Comparison of ENCODE assay signal across 8 cellular contexts in the genomic region with DNA sequence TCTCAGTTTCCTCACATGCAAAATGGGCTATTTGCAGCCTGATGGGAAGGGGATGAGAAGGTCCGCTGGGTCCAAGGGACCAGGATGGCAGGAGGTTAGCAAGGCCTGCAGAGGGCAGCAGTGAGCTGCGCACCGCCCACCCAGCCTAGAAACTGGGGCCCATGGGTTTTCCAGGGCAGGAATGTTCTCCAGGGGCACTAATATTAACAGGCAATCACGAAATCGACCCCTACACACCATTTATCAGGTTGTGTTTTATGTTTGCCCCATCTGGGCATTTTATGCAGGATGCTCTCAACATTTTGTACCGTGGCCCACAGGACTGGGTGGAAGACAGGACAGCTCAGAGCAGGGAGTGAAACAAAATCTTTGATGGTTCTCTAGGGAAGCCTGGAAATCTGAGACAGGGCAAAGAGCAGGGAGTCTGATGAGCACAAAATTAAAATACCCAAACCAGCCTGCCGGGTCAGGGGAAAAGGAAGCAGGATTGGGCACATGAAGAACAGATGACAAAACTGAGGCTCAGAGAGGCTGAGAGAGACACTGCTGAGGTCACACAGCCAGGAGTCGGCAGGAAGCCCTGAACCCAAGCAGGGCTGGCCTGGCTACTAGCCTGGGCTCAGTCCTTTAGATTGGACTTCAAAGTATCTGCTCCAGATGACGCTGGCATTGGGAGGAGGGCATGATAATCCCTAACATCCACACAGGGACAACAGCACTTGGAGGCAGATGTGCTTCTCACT. TPM values are rescaled to one million over a fixed set of nuclear protein-coding genes. Genes with fewer than 3 reads are reported as not detected.
DNase-seq lines count a peak whose midpoint lies in the region; ATAC-seq and TF ChIP-seq lines count a peak whose summit lies in the region.

No MANE protein-coding gene starts in this region.

- H3K4me3 ChIP-seq in ascending aorta (peak overlapping the region in 1 of 2 donors; percentile 95), right atrium auricular region (no peak overlapping the region), sigmoid colon (no peak overlapping the region)

- DNase-seq in EL (peak; percentile 58), T-helper 1 cell (peak; percentile 33 to 56 (median 50)), ascending aorta (ENCODE audit: low spot score in 2 of 2) (peak in 1 of 2 donors; percentile 84), right atrium auricular region (ENCODE audit: low spot score) (peak; percentile 66), sigmoid colon (peak; percentile 83)

- H3K36me3 ChIP-seq in ascending aorta (peaks cover 0 to 10% of the 10 kb centered on the region in 2 donors), right atrium auricular region (no peaks in the 10 kb centered on the region), sigmoid colon (no peaks in the 10 kb centered on the region)

- peak overlapping the region; percentile 77 to 90 for H3K27ac ChIP-seq in ascending aorta
- H3K27ac ChIP-seq in right atrium auricular region, result peak overlapping the region; percentile 51 to 77
- H3K27ac ChIP-seq in sigmoid colon, result peak overlapping the region; percentile 81 to 86 (median 85)

- TF ChIP-seq CTCF in LNCAP (IDR thresholded peaks at IDR 0.05) (peak; percentile 91), ascending aorta (IDR thresholded peaks at IDR 0.05) (peak; percentile 96 to 97 (median 97)), right atrium auricular region (IDR thresholded peaks at IDR 0.05) (peak; percentile 97 to 98), sigmoid colon (IDR thresholded peaks at IDR 0.05) (peak; percentile 91 to 96 (median 96))

- ATAC-seq in HG03457 (IDR thresholded peaks at IDR 0.05; ENCODE audit: unreplicated experiment) (no peak), GM21786 (IDR thresholded peaks at IDR 0.05; ENCODE audit: unreplicated experiment) (no peak)

- intact Hi-C loops in ascending aorta (cut with DNase I) (loop anchor here (1.0 to 10.0 kb wide), 4 partner anchors 79 to 346 kb away; no protein-coding TSS in a partner anchor), sigmoid colon (cut with DNase I) (loop anchor here (1.0 to 10.0 kb wide), 3 partner anchors 104 to 346 kb away; no protein-coding TSS in a partner anchor)

- peaks cover 14 to 28% of the 10 kb centered on the region in 2 donors for H3K4me1 ChIP-seq in ascending aorta
- H3K4me1 ChIP-seq in right atrium auricular region, result peaks cover 0 to 45% of the 10 kb centered on the region in 2 donors
- H3K4me1 ChIP-seq in sigmoid colon, result peaks cover 0 to 51% (median 43%) of the 10 kb centered on the region in 4 donors

- no peaks in the 10 kb centered on the region for H3K27me3 ChIP-seq in ascending aorta
- no peaks in the 10 kb centered on the region for H3K27me3 ChIP-seq in right atrium auricular region
- H3K27me3 ChIP-seq in sigmoid colon, result no peaks in the 10 kb centered on the region

- TF ChIP-seq EP300 in sigmoid colon (IDR thresholded peaks at IDR 0.05), result no peak

- WGBS in sigmoid colon, 2 donors, result 34 to 35% methylated on average over 9 of the region's 9 CpGs

- H3K9me3 ChIP-seq in ascending aorta (no peaks in the 10 kb centered on the region), right atrium auricular region (peaks cover 0 to 9% of the 10 kb centered on the region in 2 donors), sigmoid colon (no peaks in the 10 kb centered on the region)

- TF ChIP-seq POLR2A in sigmoid colon (IDR thresholded peaks at IDR 0.05), result no peak

RNA-seq across cellular contexts. Expression of a gene that starts 1.6 kb away (rescaled TPM):
- total RNA-seq in ascending aorta (216 TPM), right atrium auricular region (10 to 100 TPM; 27.0 to 41.3 TPM), sigmoid colon (10 to 100 TPM; 13.2 to 39.9 (median 21.5) TPM)
- 10 to 100 TPM; 10.8 to 25.9 (median 10.9) TPM for polyA plus RNA-seq in sigmoid colon

RNA-seq across cellular contexts. Expression of a gene that starts 33.4 kb away (rescaled TPM):
- 1.8 TPM for total RNA-seq in ascending aorta
- 1 to 10 TPM in 1 of 2 donors, under 1 TPM in 1; 0.59 to 2.0 TPM for total RNA-seq in right atrium auricular region
- total RNA-seq in sigmoid colon, result 1 to 10 TPM; 2.1 to 5.3 (median 3.5) TPM
- polyA plus RNA-seq in sigmoid colon, result 1 to 10 TPM in 1 of 3 donors, under 1 TPM in 2; 0.23 to 1.5 (median 0.60) TPM

RNA-seq across cellular contexts. Expression of a gene that starts 36.9 kb away (rescaled TPM):
- total RNA-seq in ascending aorta (not detected), right atrium auricular region (not detected), sigmoid colon (under 1 TPM in 2 of 4 donors, not detected in 2; 0.33 to 0.81 TPM)
- polyA plus RNA-seq in sigmoid colon, result under 1 TPM in 1 of 3 donors, not detected in 2; 0.06 TPM
